32 cellular contexts compared by ENCODE assay signal in the genomic region with DNA sequence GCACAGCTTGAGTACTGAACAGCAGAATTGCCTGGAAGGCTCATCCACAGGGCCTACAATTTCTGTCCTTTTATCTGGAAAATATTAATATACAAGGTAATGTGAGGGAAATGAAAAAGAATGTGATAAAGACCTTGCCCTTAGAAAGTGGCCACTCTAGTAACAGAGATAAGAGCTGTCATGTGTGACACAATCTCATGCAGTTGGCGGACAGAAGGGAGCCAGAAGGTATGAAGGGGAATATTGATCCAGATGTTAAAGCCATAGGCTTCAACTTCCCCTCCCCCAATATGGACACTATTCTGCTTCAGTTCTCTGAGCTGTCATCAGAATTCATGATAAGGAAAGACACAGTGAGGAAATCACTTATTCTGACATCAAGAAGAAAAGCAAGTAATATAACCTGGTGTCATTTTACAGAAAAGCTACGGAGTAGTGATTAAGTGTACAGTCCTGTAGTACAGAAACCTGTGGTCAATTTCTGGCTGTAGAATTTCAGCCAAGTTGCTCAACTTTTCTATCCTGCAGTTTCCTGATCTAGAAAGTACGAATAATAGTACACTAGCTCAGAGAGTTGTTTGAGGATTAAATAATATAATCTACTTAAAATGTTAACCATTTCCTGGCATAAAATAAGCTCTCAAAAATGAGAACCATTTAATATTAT.
DNase-seq lines count a peak whose midpoint lies in the region; ATAC-seq, FAIRE-seq and TF ChIP-seq lines count a peak whose summit lies in the region.
"Had no signal": no experiment of that assay in that cellular context is flagged by ENCODE, and none has a peak within 500 bp of the region (broad histone marks: within the 10 kb centered on the region; RNA-seq: fewer than 3 reads in every experiment).

No MANE protein-coding gene starts in this region.

- H3K36me3 ChIP-seq in astrocyte (ENCODE audit: insufficient read depth, low read length) (no peaks in the 10 kb centered on the region), subcutaneous abdominal adipose tissue (ENCODE audit: control insufficient read depth in 5 of 5, insufficient read depth in 5 of 5, low read length in 5 of 5) (peaks cover 0 to under 1% (median 0%) of the 10 kb centered on the region in 5 donors)
- H3K36me3 ChIP-seq: heart left ventricle, Peyer's patch, SJSA1 had no signal

- FAIRE-seq in astrocyte (lab: Jason Lieb, UNC) = no peak
- FAIRE-seq: A204.1, GM12878 had no signal

- no peak for TF ChIP-seq CTCF in astrocyte (IDR thresholded peaks at IDR 0.05; ENCODE audit: insufficient read depth, low read depth, low read length)
- no peak for TF ChIP-seq CTCF in fibroblast of the aortic adventitia (IDR thresholded peaks at IDR 0.05; ENCODE audit: insufficient read depth, low read length)
- no peak for TF ChIP-seq CTCF in lower leg skin (IDR thresholded peaks at IDR 0.05)

- no peak overlapping the region for H3K4me3 ChIP-seq in astrocyte (ENCODE audit: insufficient read depth, low read depth, low read length)
- no peak overlapping the region for H3K4me3 ChIP-seq in fibroblast of the aortic adventitia (ENCODE audit: low read depth, low read length)
- H3K4me3 ChIP-seq in subcutaneous abdominal adipose tissue (ENCODE audit: low read depth in 1 of 5, low read length in 5 of 5) = no peak overlapping the region
- H3K4me3 ChIP-seq in lower leg skin (ENCODE audit: low read depth, poor library complexity, severe bottlenecking) = no peak overlapping the region
- H3K4me3 ChIP-seq: GM12878, heart left ventricle, Peyer's patch, SJSA1, testis had no signal

- H3K27ac ChIP-seq in astrocyte (ENCODE audit: low read depth, low read length) (no peak overlapping the region), subcutaneous abdominal adipose tissue (ENCODE audit: low read depth, low read length) (peak overlapping the region; percentile 13)
- H3K27ac ChIP-seq: HL-60, parathyroid adenoma, Peyer's patch, SJSA1, testis had no signal

- H3K4me2 ChIP-seq in astrocyte (ENCODE audit: low read length) = no peak overlapping the region

- no peaks in the 10 kb centered on the region for H3K79me2 ChIP-seq in astrocyte (ENCODE audit: insufficient read depth, low read length)
- H3K79me2 ChIP-seq: parathyroid adenoma had no signal

- intact Hi-C loops in Right ventricle myocardium superior (cut with DNase I) = no loop called here
- intact Hi-C loops in cardiac septum (cut with DNase I) = no loop called here
- intact Hi-C loops in lower leg skin (cut with DNase I; ENCODE audit: low total_unique reads) = no loop called here

- H3K27me3 ChIP-seq in astrocyte (ENCODE audit: insufficient read depth, low read length) (no peaks in the 10 kb centered on the region), subcutaneous abdominal adipose tissue (ENCODE audit: control insufficient read depth in 5 of 5, insufficient read depth in 4 of 5, low read length in 5 of 5) (no peaks in the 10 kb centered on the region)
- H3K27me3 ChIP-seq: heart left ventricle, Peyer's patch, SJSA1, testis had no signal

- H2AFZ ChIP-seq in astrocyte (ENCODE audit: low read depth, low read length) = no peak overlapping the region
- H2AFZ ChIP-seq: parathyroid adenoma had no signal

- H3K4me1 ChIP-seq in astrocyte (ENCODE audit: insufficient read depth, low read length) (peaks cover 3% of the 10 kb centered on the region), subcutaneous abdominal adipose tissue (ENCODE audit: control insufficient read depth in 5 of 5, insufficient read depth in 5 of 5, low read length in 5 of 5) (peaks cover 0 to 23% (median 15%) of the 10 kb centered on the region in 5 donors)
- H3K4me1 ChIP-seq: parathyroid adenoma, Peyer's patch, SJSA1, testis had no signal

- no peak for TF ChIP-seq POLR2A in lower leg skin (IDR thresholded peaks at IDR 0.05)

- DNase-seq in Right ventricle myocardium superior = no peak
- no peak for DNase-seq in cardiac septum (ENCODE audit: low spot score)
- peak; percentile 87 for DNase-seq in astrocyte (ENCODE audit: low read depth)
- DNase-seq in fibroblast of the aortic adventitia (ENCODE audit: low read depth) = peak; percentile 17
- no peak for DNase-seq in stimulated activated CD8-positive, alpha-beta memory T cell treated with anti-CD3 and anti-CD28 coated beads, Interleukin-4, amount 100 ng/mL, for 48 hours
- no peak for DNase-seq in NCI-H1092 (lab: John Stamatoyannopoulos, UW)
- no peak for DNase-seq in lower leg skin (ENCODE audit: low spot score in 2 of 2)
- DNase-seq: activated B cell treated with CpG ODN at 0.5 μM for 24 hours; activated CD4-positive, alpha-beta T cell treated with anti-CD3 and anti-CD28 coated beads, Interleukin-2, amount 50 U/mL, for 1 hour; activated CD8-positive, alpha-beta memory T cell treated with anti-CD3 and anti-CD28 coated beads, Interleukin-2, amount 10 ng/mL, durations not matched to agents 7 days and 5 days; activated naive CD4-positive, alpha-beta T cell treated with Interleukin-2 at 50 U/mL for 16 hours; amniotic stem cell; CD8-positive, alpha-beta T cell; foreskin fibroblast; heart left ventricle; Karpas-422; kidney glomerular epithelial cell; NCI-H1436 treated with DMSO at 0.1 percent for 48 hours; NCI-H510A treated with DMSO at 0.1 percent for 48 hours; Peyer's patch; stimulated activated naive CD4-positive, alpha-beta T cell treated with Interleukin-2 at 50 U/mL for 16 hours; T-helper 1 cell; testis had no signal

- H3K36me3 Mint-ChIP-seq in astrocyte (ENCODE audit: low read depth, unreplicated experiment) = no peaks in the 10 kb centered on the region
- H3K36me3 Mint-ChIP-seq: activated CD8-positive, alpha-beta memory T cell treated with anti-CD3 and anti-CD28 coated beads, Interleukin-2, amount 10 ng/mL, durations not matched to agents 7 days and 5 days had no signal

- H3K27me3 Mint-ChIP-seq in astrocyte (ENCODE audit: low read depth, unreplicated experiment) = no peaks in the 10 kb centered on the region
- H3K27me3 Mint-ChIP-seq: activated B cell treated with CpG ODN at 0.5 μM for 24 hours; activated CD8-positive, alpha-beta memory T cell treated with anti-CD3 and anti-CD28 coated beads, Interleukin-2, amount 10 ng/mL, durations not matched to agents 7 days and 5 days; central memory CD8-positive, alpha-beta T cell had no signal

- peaks cover 4% of the 10 kb centered on the region for H3K4me1 Mint-ChIP-seq in astrocyte (ENCODE audit: low read depth, unreplicated experiment)
- H3K4me1 Mint-ChIP-seq: activated B cell treated with CpG ODN at 0.5 μM for 24 hours; central memory CD8-positive, alpha-beta T cell had no signal

- no peak overlapping the region for H3K27ac Mint-ChIP-seq in astrocyte (ENCODE audit: unreplicated experiment)
- H3K27ac Mint-ChIP-seq: activated B cell treated with CpG ODN at 0.5 μM for 24 hours; activated CD8-positive, alpha-beta memory T cell treated with anti-CD3 and anti-CD28 coated beads, Interleukin-2, amount 10 ng/mL, durations not matched to agents 7 days and 5 days; CD8-positive, alpha-beta T cell had no signal

- H4K20me1 ChIP-seq in astrocyte (ENCODE audit: insufficient read depth, low read length) = no peaks in the 10 kb centered on the region

- H3K9me3 ChIP-seq in astrocyte (ENCODE audit: insufficient read depth, low read depth, low read length) (no peaks in the 10 kb centered on the region), subcutaneous abdominal adipose tissue (ENCODE audit: control insufficient read depth in 5 of 5, low read length in 5 of 5) (no peaks in the 10 kb centered on the region)
- H3K9me3 ChIP-seq: heart left ventricle, Peyer's patch, SJSA1, testis had no signal

- whole genome bisulfite sequencing in lower leg skin, 2 donors = 79 to 83% methylated on average over 3 of the region's 3 CpGs

- ATAC-seq in Right ventricle myocardium superior (ENCODE audit: poor library complexity) = peak; percentile 62
- ATAC-seq: activated CD8-positive, alpha-beta memory T cell treated with anti-CD3 and anti-CD28 coated beads, Interleukin-2, amount 10 ng/mL, durations not matched to agents 7 days and 5 days; CD8-positive, alpha-beta T cell; GM12878; heart left ventricle; sciatic nerve had no signal

- H3K9me3 Mint-ChIP-seq in astrocyte (ENCODE audit: unreplicated experiment) = no peaks in the 10 kb centered on the region
- H3K9me3 Mint-ChIP-seq: activated B cell treated with CpG ODN at 0.5 μM for 24 hours; CD8-positive, alpha-beta T cell; central memory CD8-positive, alpha-beta T cell; neural crest cell had no signal

- H3K9ac ChIP-seq in astrocyte (ENCODE audit: low read length) (no peak overlapping the region), subcutaneous abdominal adipose tissue (ENCODE audit: low read length in 5 of 5) (no peak overlapping the region)
- H3K9ac ChIP-seq: parathyroid adenoma had no signal

- H3K4me3 Mint-ChIP-seq in astrocyte (ENCODE audit: unreplicated experiment) = no peak overlapping the region
- H3K4me3 Mint-ChIP-seq: activated B cell treated with CpG ODN at 0.5 μM for 24 hours; activated CD8-positive, alpha-beta memory T cell treated with anti-CD3 and anti-CD28 coated beads, Interleukin-2, amount 10 ng/mL, durations not matched to agents 7 days and 5 days; CD8-positive, alpha-beta T cell; central memory CD8-positive, alpha-beta T cell; neural crest cell had no signal

Comparison
In these comparisons a context has a peak if more than half of its experiments do, and no peak if none do; other contexts are left out.
1. DNase-seq: peak in astrocyte (single experiment) and fibroblast of the aortic adventitia (single experiment); none in Right ventricle myocardium superior (single experiment), cardiac septum (single experiment), stimulated activated CD8-positive, alpha-beta memory T cell treated with anti-CD3 and anti-CD28 coated beads, Interleukin-4, amount 100 ng/mL, for 48 hours (single experiment), NCI-H1092 (single experiment) and lower leg skin (0 of 2).